In the genomic region with DNA sequence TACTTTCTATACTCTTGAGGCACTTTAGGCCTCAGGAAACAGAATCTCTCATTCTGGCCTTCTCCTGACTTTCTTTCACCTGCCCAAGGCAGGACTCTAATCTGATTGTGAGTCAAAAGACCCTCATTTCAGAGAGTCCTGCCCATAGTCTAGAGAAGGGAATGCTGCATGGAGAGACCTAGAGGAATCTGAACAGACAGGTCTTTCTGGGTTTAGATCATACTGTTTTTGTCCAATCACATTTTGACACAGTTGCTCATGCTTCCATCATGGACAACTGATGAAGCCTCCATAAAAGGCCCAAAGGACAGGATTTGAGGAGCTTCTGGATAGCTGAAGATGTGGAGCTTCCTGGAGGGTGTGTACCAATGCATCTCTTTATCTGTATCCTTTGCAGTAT, we compare ENCODE assay signal across 19 cellular contexts.
"Had no signal": no experiment of that assay in that cellular context is flagged by ENCODE, and none has a peak within 500 bp of the region (broad histone marks: within the 10 kb centered on the region; RNA-seq: fewer than 3 reads in every experiment).

No MANE protein-coding gene starts in this region.

- H3K4me1 ChIP-seq: lower lobe of right lung, suprapubic skin, transverse colon had no signal

- H3K4me3 ChIP-seq: coronary artery, lower lobe of right lung, pancreas, smooth muscle cell, suprapubic skin, transverse colon had no signal

- DNase-seq: dermis blood vessel endothelial cell; effector memory CD4-positive, alpha-beta T cell; hypothalamus; immature natural killer cell; left ventricle myocardium superior; lower lobe of right lung; natural killer cell; pancreas; stimulated activated CD4-positive, alpha-beta T cell treated with anti-CD3 and anti-CD28 coated beads, Interleukin-12 subunit alpha, Interleukin-12 subunit beta, amount 100 ng/mL, for 4 hours; stimulated activated CD4-positive, alpha-beta T cell treated with anti-CD3 and anti-CD28 coated beads, Interleukin-1b, Interleukin-23, amount 100 ng/mL, for 48 hours; stimulated activated CD4-positive, alpha-beta T cell treated with anti-CD3 and anti-CD28 coated beads, Interleukin-4, amount 100 ng/mL, for 1 hour; stimulated activated CD8-positive, alpha-beta memory T cell treated with anti-CD3 and anti-CD28 coated beads, Interleukin-4, amount 100 ng/mL, for 48 hours; stimulated activated naive CD4-positive, alpha-beta T cell; stimulated activated naive CD8-positive, alpha-beta T cell treated with anti-CD3 and anti-CD28 coated beads, Interleukin-15, amount 100 ng/mL, for 72 hours; transverse colon had no signal

- H3K4me1 Mint-ChIP-seq: immature natural killer cell; natural killer cell; stimulated activated naive CD8-positive, alpha-beta T cell treated with anti-CD3 and anti-CD28 coated beads, Interleukin-15, amount 100 ng/mL, for 72 hours had no signal

- H3K36me3 ChIP-seq: lower lobe of right lung, neutrophil, pancreas, suprapubic skin, transverse colon had no signal

- H3K4me2 ChIP-seq: smooth muscle cell had no signal

- H3K27ac ChIP-seq: coronary artery, lower lobe of right lung, neutrophil, pancreas, suprapubic skin, transverse colon had no signal

- H3K36me3 Mint-ChIP-seq: immature natural killer cell, natural killer cell had no signal

- H3K9me3 Mint-ChIP-seq: stimulated activated naive CD8-positive, alpha-beta T cell treated with anti-CD3 and anti-CD28 coated beads, Interleukin-15, amount 100 ng/mL, for 72 hours had no signal

- H3K27ac Mint-ChIP-seq: immature natural killer cell; natural killer cell; stimulated activated naive CD8-positive, alpha-beta T cell treated with anti-CD3 and anti-CD28 coated beads, Interleukin-15, amount 100 ng/mL, for 72 hours had no signal

- H3K9me3 ChIP-seq: lower lobe of right lung, neutrophil, pancreas, suprapubic skin, transverse colon had no signal

- H3K4me3 Mint-ChIP-seq: immature natural killer cell; natural killer cell; stimulated activated naive CD8-positive, alpha-beta T cell treated with anti-CD3 and anti-CD28 coated beads, Interleukin-15, amount 100 ng/mL, for 72 hours had no signal

- H3K27me3 ChIP-seq: neutrophil, pancreas, suprapubic skin, transverse colon had no signal
